Comparison of ENCODE assay signal across 1 cellular context in genomic region chr2:23489471-23490400, GRCh38.
TF ChIP-seq lines count a peak whose summit lies in the region.

No MANE protein-coding gene starts in this region.

TF ChIP-seq in K562, 482 proteins besides CTCF, POLR2A, EP300 and RAD21 (continued from another document):
- TF ChIP-seq MXD1 (CRISPR knock-in tag; IDR thresholded peaks at IDR 0.05; ENCODE audit: borderline replicate concordance, poor library complexity, severe bottlenecking) (no peak), DACH1 (IDR thresholded peaks at IDR 0.05; ENCODE audit: partially characterized antibody) (no peak), TAF7 (tag; IDR thresholded peaks at IDR 0.05) (no peak), HEY1 (CRISPR knock-in tag; IDR thresholded peaks at IDR 0.05; ENCODE audit: borderline replicate concordance) (no peak), JUN (IDR thresholded peaks at IDR 0.05; ENCODE audit: borderline replicate concordance, low read depth, low read length) (no peak), JUN (CRISPR knock-in tag; IDR thresholded peaks at IDR 0.05; ENCODE audit: borderline replicate concordance) (no peak), SMAD4 (CRISPR knock-in tag; conservative IDR thresholded peaks at IDR 0.05) (0 out of 2 replicates have a peak, but pooled peaks have one; percentile 11), SPI1 (IDR thresholded peaks at IDR 0.05; ENCODE audit: borderline replicate concordance, low read depth, low read length) (peak; percentile 83), STAT5A (IDR thresholded peaks at IDR 0.05; ENCODE audit: borderline replicate concordance, low read length) (no peak), FOS (IDR thresholded peaks at IDR 0.05; ENCODE audit: extremely low read depth, insufficient read length) (no peak), CXXC5 (CRISPR knock-in tag; IDR thresholded peaks at IDR 0.05) (0 out of 2 replicates have a peak, but pooled peaks have one; percentile 13), MLLT1 (IDR thresholded peaks at IDR 0.05) (no peak), SIRT6 (IDR thresholded peaks at IDR 0.05; ENCODE audit: low read depth, low read length) (no peak)
